ENCODE assay signal across 8 cellular contexts in the genomic region with DNA sequence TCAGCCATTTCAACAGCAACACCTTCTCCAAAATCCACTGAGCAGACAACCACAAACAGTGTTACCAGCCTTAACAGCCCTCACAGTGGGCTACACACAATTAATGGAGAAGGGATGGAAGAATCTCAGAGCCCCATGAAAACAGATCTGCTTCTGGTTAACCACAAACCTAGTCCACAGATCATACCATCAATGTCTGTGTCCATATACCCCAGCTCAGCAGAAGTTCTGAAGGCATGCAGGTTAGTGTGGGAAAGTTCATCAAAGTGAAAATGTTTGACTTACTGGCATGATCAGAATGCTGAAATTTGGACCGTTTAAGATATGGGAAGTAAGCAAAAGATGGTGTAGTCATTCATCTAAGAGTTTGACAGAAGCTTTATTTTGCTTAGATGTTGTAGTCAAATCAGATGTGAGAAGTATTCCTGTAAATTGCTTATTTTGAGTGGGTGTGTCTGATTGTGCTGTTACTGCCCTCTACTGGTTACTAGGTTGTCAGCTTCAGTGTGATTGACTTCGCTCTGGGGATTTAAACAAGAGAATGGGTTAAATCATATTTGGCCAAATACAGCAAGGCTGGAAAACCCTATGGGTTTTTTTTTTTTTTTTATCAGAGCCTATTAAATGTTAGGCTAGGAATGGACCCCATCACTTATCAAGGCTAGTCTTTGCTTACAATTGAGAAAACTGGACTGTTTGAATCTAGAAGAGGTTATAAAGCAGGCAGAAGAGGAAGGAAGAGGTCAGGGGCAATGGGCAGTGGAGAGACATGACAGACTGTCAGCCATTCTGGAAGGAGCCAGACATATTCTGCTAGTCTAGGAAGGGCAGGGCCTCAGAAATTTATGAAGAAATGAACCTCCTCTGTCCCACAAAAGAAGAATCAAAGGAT.
DNase-seq lines count a peak whose midpoint lies in the region; ATAC-seq and TF ChIP-seq lines count a peak whose summit lies in the region.

No MANE protein-coding gene starts in this region.

- no peak overlapping the region for H3K4me3 ChIP-seq in astrocyte of the cerebellum (ENCODE audit: low read depth, low read length)

- peak; percentile 66 for ATAC-seq in GM21576 (IDR thresholded peaks at IDR 0.05; ENCODE audit: unreplicated experiment)

- TF ChIP-seq CTCF in astrocyte of the cerebellum (IDR thresholded peaks at IDR 0.05; ENCODE audit: low read depth, low read length, missing control alignments), result peak; percentile 80

- in situ Hi-C loops in astrocyte of the cerebellum (cut with HindIII; ENCODE audit: low sequenced_read_pairs), result no loop called here

- peak; percentile 61 for DNase-seq in DMS53 (lab: John Stamatoyannopoulos, UW)
- DNase-seq in NCI-H524 (lab: John Stamatoyannopoulos, UW), result peak; percentile 17 to 49
- DNase-seq in astrocyte of the cerebellum (ENCODE audit: low read depth), result peak; percentile 47
- peak; percentile 42 for DNase-seq in inferior parietal cortex (ENCODE audit: extremely low spot score)
- DNase-seq in superior temporal gyrus (ENCODE audit: extremely low spot score), result peak; percentile 62
- no peak for DNase-seq in NCI-H187 treated with DMSO at 0.1 percent for 48 hours (lab: John Stamatoyannopoulos, UW)
- no peak for DNase-seq in activated CD8-positive, alpha-beta memory T cell treated with anti-CD3 and anti-CD28 coated beads for 24 hours

Comparison
In these comparisons a context has a peak if more than half of its experiments do, and no peak if none do; other contexts are left out.
1. DNase-seq: peak in DMS53 (single experiment), NCI-H524 (2 of 2), astrocyte of the cerebellum (single experiment), inferior parietal cortex (single experiment) and superior temporal gyrus (single experiment); none in NCI-H187 treated with DMSO at 0.1 percent for 48 hours (single experiment) and activated CD8-positive, alpha-beta memory T cell treated with anti-CD3 and anti-CD28 coated beads for 24 hours (single experiment).